ENCODE assay signal across 8 cellular contexts in genomic region chr2:241036397-241036963, GRCh38. TPM values are rescaled to one million over a fixed set of nuclear protein-coding genes. Genes with fewer than 3 reads are reported as not detected.
DNase-seq lines count a peak whose midpoint lies in the region; ATAC-seq and TF ChIP-seq lines count a peak whose summit lies in the region.

No MANE protein-coding gene starts in this region.

- H3K4me3 ChIP-seq in Peyer's patch (peak overlapping the region; percentile 38 to 55 (median 44)), astrocyte of the spinal cord (ENCODE audit: low read depth, low read length) (no peak overlapping the region)

- H3K36me3 Mint-ChIP-seq in stimulated activated memory B cell treated with anti-CD40 and anti-IgM and Interleukin-4, amounts not matched to agents 10 μg/mL and 1 μg/mL and 100 μg/mL, for 72 hours = peaks cover 10% of the 10 kb centered on the region
- no peaks in the 10 kb centered on the region for H3K36me3 Mint-ChIP-seq in endothelial cell (ENCODE audit: low read depth, unreplicated experiment)

- peak overlapping the region; percentile 84 for H3K27ac Mint-ChIP-seq in stimulated activated memory B cell treated with anti-CD40 and anti-IgM and Interleukin-4, amounts not matched to agents 10 μg/mL and 1 μg/mL and 100 μg/mL, for 72 hours
- H3K27ac Mint-ChIP-seq in endothelial cell (ENCODE audit: unreplicated experiment) = no peak overlapping the region

- no peaks in the 10 kb centered on the region for H3K27me3 ChIP-seq in Peyer's patch

- TF ChIP-seq CTCF in GM13977 (IDR thresholded peaks at IDR 0.05; ENCODE audit: extremely low read depth, insufficient read depth, missing control alignments) = no peak
- TF ChIP-seq CTCF in Peyer's patch (IDR thresholded peaks at IDR 0.05) = no peak
- no peak for TF ChIP-seq CTCF in astrocyte of the spinal cord (IDR thresholded peaks at IDR 0.05; ENCODE audit: low read depth, low read length)
- TF ChIP-seq CTCF in endothelial cell (IDR thresholded peaks at IDR 0.05; ENCODE audit: unreplicated experiment) = no peak

- no peaks in the 10 kb centered on the region for H3K9me3 ChIP-seq in Peyer's patch

- in situ Hi-C loops in GM13977 (cut with MboI; ENCODE audit: low pct_unique_long_range_greater_than_20kb, low sequenced_read_pairs, unreplicated experiment) (no loop called here), astrocyte of the spinal cord (cut with HindIII; ENCODE audit: low sequenced_read_pairs) (no loop called here)

- DNase-seq in GM13977 (ENCODE audit: low spot score) = peak; percentile 89
- peak in 2 of 3 donors; percentile 61 to 82 for DNase-seq in Peyer's patch
- DNase-seq in astrocyte of the spinal cord (ENCODE audit: low read depth, low spot score) = peak; percentile 20
- peak; percentile 44 for DNase-seq in left lobe of liver (ENCODE audit: low spot score)
- DNase-seq in endothelial cell (ENCODE audit: low spot score) = no peak

- peaks cover 55% of the 10 kb centered on the region for H3K4me1 Mint-ChIP-seq in stimulated activated memory B cell treated with anti-CD40 and anti-IgM and Interleukin-4, amounts not matched to agents 10 μg/mL and 1 μg/mL and 100 μg/mL, for 72 hours
- H3K4me1 Mint-ChIP-seq in endothelial cell (ENCODE audit: unreplicated experiment) = no peaks in the 10 kb centered on the region

- H3K9me3 Mint-ChIP-seq in stimulated activated memory B cell treated with anti-CD40 and anti-IgM and Interleukin-4, amounts not matched to agents 10 μg/mL and 1 μg/mL and 100 μg/mL, for 72 hours = no peaks in the 10 kb centered on the region
- no peaks in the 10 kb centered on the region for H3K9me3 Mint-ChIP-seq in endothelial cell (ENCODE audit: unreplicated experiment)

- ATAC-seq in HG02678 (IDR thresholded peaks at IDR 0.05; ENCODE audit: unreplicated experiment) (peak; percentile 80), left lobe of liver (no peak), HG03039 (IDR thresholded peaks at IDR 0.05; ENCODE audit: unreplicated experiment) (no peak)
- peak; percentile 85 for ATAC-seq in stimulated activated memory B cell treated with anti-CD40 and anti-IgM and Interleukin-4, amounts not matched to agents 10 μg/mL and 1 μg/mL and 100 μg/mL, for 72 hours

- H3K4me3 Mint-ChIP-seq in stimulated activated memory B cell treated with anti-CD40 and anti-IgM and Interleukin-4, amounts not matched to agents 10 μg/mL and 1 μg/mL and 100 μg/mL, for 72 hours = peak overlapping the region; percentile 92
- no peak overlapping the region for H3K4me3 Mint-ChIP-seq in endothelial cell (ENCODE audit: unreplicated experiment)

- peaks cover 0 to 7% (median 0%) of the 10 kb centered on the region in 3 donors for H3K36me3 ChIP-seq in Peyer's patch

- TF ChIP-seq POLR2A in Peyer's patch (IDR thresholded peaks at IDR 0.05) = no peak

- H3K27me3 Mint-ChIP-seq in stimulated activated memory B cell treated with anti-CD40 and anti-IgM and Interleukin-4, amounts not matched to agents 10 μg/mL and 1 μg/mL and 100 μg/mL, for 72 hours = no peaks in the 10 kb centered on the region
- H3K27me3 Mint-ChIP-seq in endothelial cell (ENCODE audit: unreplicated experiment) = peaks cover 20% of the 10 kb centered on the region

- H3K4me1 ChIP-seq in Peyer's patch = peaks cover 0 to 15% (median 0%) of the 10 kb centered on the region in 4 donors

- H3K27ac ChIP-seq in Peyer's patch = peak overlapping the region in 2 of 4 donors; percentile 77 to 79

RNA-seq across cellular contexts. Expression of gene SNED1, which starts 38.1 kb away (rescaled TPM):
- total RNA-seq in Peyer's patch = 10 to 100 TPM in 3 of 4 donors, 1 to 10 TPM in 1; 6.8 to 83.3 (median 25.2) TPM
- 34.9 TPM for total RNA-seq in left lobe of liver
- 2.3 TPM for total RNA-seq in endothelial cell (ENCODE audit: unreplicated experiment)

Comparison
In these comparisons a context has a peak if more than half of its experiments do, and no peak if none do; other contexts are left out.
1. ATAC-seq: peak in HG02678 (single experiment) and stimulated activated memory B cell treated with anti-CD40 and anti-IgM and Interleukin-4, amounts not matched to agents 10 μg/mL and 1 μg/mL and 100 μg/mL, for 72 hours (single experiment); none in left lobe of liver (single experiment) and HG03039 (single experiment).